ENCODE assay signal across 27 cellular contexts in genomic region chr16:27417047-27417671, GRCh38. TPM values are rescaled to one million over a fixed set of nuclear protein-coding genes. Genes with fewer than 3 reads are reported as not detected.
DNase-seq lines count a peak whose midpoint lies in the region; ATAC-seq, FAIRE-seq and TF ChIP-seq lines count a peak whose summit lies in the region.
"Had no signal": no experiment of that assay in that cellular context is flagged by ENCODE, and none has a peak within 500 bp of the region (broad histone marks: within the 10 kb centered on the region; RNA-seq: fewer than 3 reads in every experiment).

No MANE protein-coding gene starts in this region.

- intact Hi-C loops in HepG2 (cut with micrococcal nuclease; ENCODE audit: unreplicated experiment), result no loop called here
- intact Hi-C loops in right lobe of liver (cut with DNase I), result no loop called here

- no peak overlapping the region for H3K4me3 Mint-ChIP-seq in effector memory CD8-positive, alpha-beta T cell
- peak overlapping the region; percentile 38 to 62 for H3K4me3 Mint-ChIP-seq in stimulated activated naive CD8-positive, alpha-beta T cell treated with anti-CD3 and anti-CD28 coated beads, Interleukin-15, amount 100 ng/mL, for 72 hours
- H3K4me3 Mint-ChIP-seq: activated B cell treated with CpG ODN at 0.5 μM for 24 hours, GM23338 had no signal

- CTCF ChIA-PET in HepG2 (lab: Yijun Ruan, JAX; ENCODE audit: low intra/inter-chr PET ratio, low total read pairs) (no interaction called here), HEK293T (lab: Yijun Ruan, JAX) (no interaction called here)

- TF ChIP-seq RAD21 in HepG2 (CRISPR knock-in tag; IDR thresholded peaks at IDR 0.05), result no peak

- FAIRE-seq in HepG2 (lab: Jason Lieb, UNC), result no peak
- FAIRE-seq: colon, HTR-8/SVneo, keratinocyte had no signal

- 31% methylated on average over 4 of the region's 4 CpGs for WGBS in HepG2 (ENCODE audit: low lambda C conversion rate)
- WGBS in right lobe of liver (ENCODE audit: insufficient coverage, low coverage, low lambda C conversion rate, missing lambda C conversion rate), result 56% methylated on average over 3 of the region's 4 CpGs

- no peak overlapping the region for H3K4me2 ChIP-seq in HepG2 (ENCODE audit: low read depth, low read length)
- H3K4me2 ChIP-seq: GM23338, SK-N-SH had no signal

- no peaks in the 10 kb centered on the region for H4K20me1 ChIP-seq in HepG2 (ENCODE audit: insufficient read depth, low read length)

- peaks cover 14% of the 10 kb centered on the region for H3K9me3 ChIP-seq in HepG2 (ENCODE audit: low read length)
- peaks cover 0 to 7% (median 0%) of the 10 kb centered on the region in 4 donors for H3K9me3 ChIP-seq in right lobe of liver

- H3K36me3 ChIP-seq in HepG2 (replicated peaks in 1 of 2; ENCODE audit: control insufficient read depth in 1 of 2, insufficient read depth in 2 of 2, low read length in 2 of 2) (no peaks in the 10 kb centered on the region), right lobe of liver (no peaks in the 10 kb centered on the region)
- H3K36me3 ChIP-seq: esophagus muscularis mucosa, stomach had no signal

- H3K9me3 Mint-ChIP-seq in effector memory CD8-positive, alpha-beta T cell, result no peaks in the 10 kb centered on the region
- H3K9me3 Mint-ChIP-seq in stimulated activated naive CD8-positive, alpha-beta T cell treated with anti-CD3 and anti-CD28 coated beads, Interleukin-15, amount 100 ng/mL, for 72 hours, result peaks cover 39% of the 10 kb centered on the region in 2 donors

- TF ChIP-seq POLR2A in HepG2 (IDR thresholded peaks at IDR 0.05; ENCODE audit: insufficient read depth in 1 of 2, low read depth in 2 of 2, low read length in 2 of 2) (no peak), right lobe of liver (IDR thresholded peaks at IDR 0.05) (no peak)

- in situ Hi-C loops in HepG2 (cut with HindIII; ENCODE audit: extremely low pct_ligation_motif_present, low pct_unique_long_range_greater_than_20kb), result no loop called here

- H3K79me2 ChIP-seq in HepG2 (ENCODE audit: insufficient read depth, low read length), result no peaks in the 10 kb centered on the region

- POLR2A ChIA-PET in HepG2 (lab: Yijun Ruan, JAX), result interaction anchor here (1.2 kb wide), 1 partner anchor 9 kb away, joined by 3 read pairs; no protein-coding TSS in a partner anchor
- POLR2A ChIA-PET in HEK293T (lab: Yijun Ruan, JAX), result no interaction called here

- BruUV-seq in HepG2 (replicated peaks; lab: Mats Ljungman, UMichigan), result no TSS peak

- peaks cover 34 to 55% of the 10 kb centered on the region in 2 donors for H3K4me1 Mint-ChIP-seq in effector memory CD8-positive, alpha-beta T cell (ENCODE audit: low read depth in 2 of 2)
- peaks cover 73% of the 10 kb centered on the region for H3K4me1 Mint-ChIP-seq in stimulated activated naive CD8-positive, alpha-beta T cell treated with anti-CD3 and anti-CD28 coated beads, Interleukin-15, amount 100 ng/mL, for 72 hours
- H3K4me1 Mint-ChIP-seq: GM23338 had no signal

- H3K27me3 ChIP-seq in HepG2 (ENCODE audit: control insufficient read depth in 1 of 2, insufficient read depth in 2 of 2, low read length in 2 of 2) (no peaks in the 10 kb centered on the region), right lobe of liver (no peaks in the 10 kb centered on the region)
- H3K27me3 ChIP-seq: esophagus muscularis mucosa, stomach had no signal

- peak overlapping the region in 1 of 2 donors; percentile 54 for H3K27ac Mint-ChIP-seq in effector memory CD8-positive, alpha-beta T cell
- H3K27ac Mint-ChIP-seq in stimulated activated naive CD8-positive, alpha-beta T cell treated with anti-CD3 and anti-CD28 coated beads, Interleukin-15, amount 100 ng/mL, for 72 hours, result peak overlapping the region; percentile 82 to 93
- H3K27ac Mint-ChIP-seq: activated B cell treated with CpG ODN at 0.5 μM for 24 hours, GM23338 had no signal

- H3K9ac ChIP-seq in HepG2 (ENCODE audit: insufficient read depth, low read depth, low read length), result no peak overlapping the region
- H3K9ac ChIP-seq: SK-N-SH had no signal

- peaks cover 40% of the 10 kb centered on the region for H3K36me3 Mint-ChIP-seq in effector memory CD8-positive, alpha-beta T cell (ENCODE audit: insufficient read depth)

- no peak overlapping the region for H3K27ac ChIP-seq in HepG2 (ENCODE audit: extremely low read length, insufficient read depth, low read length)
- no peak overlapping the region for H3K27ac ChIP-seq in right lobe of liver
- H3K27ac ChIP-seq: 22Rv1, esophagus muscularis mucosa, psoas muscle, skin epidermis, stomach had no signal

- peak; percentile 36 for DNase-seq in NK-92 treated with Interleukin-12 subunit alpha and Interleukin-12 subunit beta, amount 100 ng/mL, for 24 hours (lab: John Stamatoyannopoulos, UW)
- no peak for DNase-seq in NK-92 (lab: John Stamatoyannopoulos, UW; ENCODE audit: unreplicated experiment)
- DNase-seq in HepG2 (ENCODE audit: low spot score), result no peak
- DNase-seq in right lobe of liver, result no peak
- no peak for DNase-seq in effector memory CD8-positive, alpha-beta T cell
- DNase-seq in stimulated activated naive CD8-positive, alpha-beta T cell treated with anti-CD3 and anti-CD28 coated beads, Interleukin-15, amount 100 ng/mL, for 72 hours, result peak in 1 of 2 donors; percentile 61
- no peak for DNase-seq in RKO (ENCODE audit: low spot score)
- DNase-seq in HEK293T (ENCODE audit: extremely low spot score), result no peak
- DNase-seq: activated B cell treated with CpG ODN at 0.5 μM for 24 hours; COR-L47; mucosa of descending colon; MV-4-11; NCI-H2171; NCI-H526; psoas muscle; SK-N-SH; stimulated activated CD4-positive, alpha-beta T cell treated with anti-CD3 and anti-CD28 coated beads, Interleukin-2, amount 100 ng/mL, for 48 hours; stomach; T-helper 9 cell; trophoblast cell had no signal

- no peak for TF ChIP-seq EP300 in HepG2 (IDR thresholded peaks at IDR 0.05; ENCODE audit: low read depth in 2 of 2, low read length in 2 of 2)
- TF ChIP-seq EP300 in HepG2 (CRISPR knock-in tag; IDR thresholded peaks at IDR 0.05; ENCODE audit: borderline replicate concordance), result no peak

- H3K4me1 ChIP-seq in HepG2 (ENCODE audit: insufficient read depth, low read length) (no peaks in the 10 kb centered on the region), right lobe of liver (no peaks in the 10 kb centered on the region)
- H3K4me1 ChIP-seq: esophagus muscularis mucosa, psoas muscle, stomach had no signal

- H3K4me3 ChIP-seq in HepG2 (replicated peaks in 1 of 3; ENCODE audit: insufficient read depth in 1 of 3, low read depth in 2 of 3, low read length in 3 of 3) (no peak overlapping the region), right lobe of liver (no peak overlapping the region)
- H3K4me3 ChIP-seq: esophagus muscularis mucosa, GM23338, mucosa of descending colon, psoas muscle, skin epidermis, stomach had no signal

- ATAC-seq in HepG2 (no peak), right lobe of liver (no peak)
- peak; percentile 24 for ATAC-seq in effector memory CD8-positive, alpha-beta T cell (replicated peaks)
- ATAC-seq in stimulated activated naive CD8-positive, alpha-beta T cell treated with anti-CD3 and anti-CD28 coated beads, Interleukin-15, amount 100 ng/mL, for 72 hours, result peak; percentile 95
- ATAC-seq: GM23338, mucosa of descending colon, psoas muscle had no signal

- TF ChIP-seq CTCF in HepG2 (CRISPR knock-in tag; IDR thresholded peaks at IDR 0.05), result no peak
- TF ChIP-seq CTCF in right lobe of liver (IDR thresholded peaks at IDR 0.05), result no peak

- no peaks in the 10 kb centered on the region for H3K27me3 Mint-ChIP-seq in effector memory CD8-positive, alpha-beta T cell
- H3K27me3 Mint-ChIP-seq in stimulated activated naive CD8-positive, alpha-beta T cell treated with anti-CD3 and anti-CD28 coated beads, Interleukin-15, amount 100 ng/mL, for 72 hours, result no peaks in the 10 kb centered on the region
- H3K27me3 Mint-ChIP-seq: activated B cell treated with CpG ODN at 0.5 μM for 24 hours had no signal

- H2AFZ ChIP-seq in HepG2 (ENCODE audit: low read length), result no peak overlapping the region
- H2AFZ ChIP-seq: GM23338 had no signal

TF ChIP-seq in HepG2, 621 proteins besides CTCF, POLR2A, EP300 and RAD21 (continues in another document):
- no peak for TF ChIP-seq NFE2L1 (CRISPR knock-in tag; IDR thresholded peaks at IDR 0.05; ENCODE audit: borderline replicate concordance)

TF ChIP-seq in HEK293T, 16 proteins besides CTCF, POLR2A, EP300 and RAD21 (continues in another document):
- TF ChIP-seq NFRKB (IDR thresholded peaks at IDR 0.05) (no peak), FOXA1 (IDR thresholded peaks at IDR 0.05) (no peak), LEF1 (IDR thresholded peaks at IDR 0.05; ENCODE audit: borderline replicate concordance) (no peak), TARDBP (IDR thresholded peaks at IDR 0.05) (no peak), SUZ12 (IDR thresholded peaks at IDR 0.05) (no peak), FOXM1 (IDR thresholded peaks at IDR 0.05; ENCODE audit: borderline replicate concordance) (no peak)

RNA-seq across cellular contexts. Expression of gene IL21R, which starts 15.2 kb away (rescaled TPM):
- 0.17 and 0.64 TPM in 2 replicates for total RNA-seq in HepG2 (2016; rRNA removed; fragmentation: Illumina TruSeq; extraction: Trizol)
- total RNA-seq in HepG2 (2016; cell fraction: cytosol; rRNA removed; fragmentation: Illumina TruSeq; extraction: Trizol; ENCODE audit: low read depth), result not detected in 2 replicates
- 0.22 and 0.43 TPM in 2 replicates for total RNA-seq in HepG2 (2016; cell fraction: insoluble cytoplasmic fraction; rRNA removed; fragmentation: Illumina TruSeq; extraction: Trizol)
- 0.22 and 0.45 TPM in 2 replicates for total RNA-seq in HepG2 (2016; cell fraction: membrane; rRNA removed; fragmentation: Illumina TruSeq; extraction: Trizol)
- 0.28 and 0.40 TPM in 2 replicates for total RNA-seq in HepG2 (2016; cell fraction: nucleus; rRNA removed; fragmentation: Illumina TruSeq; extraction: Trizol)
- polyA plus RNA-seq in HepG2 (2011; rRNA removed), result 0.49 and 1.6 TPM in 2 replicates
- 0.62 and 1.4 TPM in 2 replicates for polyA plus RNA-seq in HepG2 (2011; cell fraction: cytosol; rRNA removed)
- 0.34 and 1.6 TPM in 2 replicates for polyA plus RNA-seq in HepG2 (2011; cell fraction: nucleus; rRNA removed)
- polyA plus RNA-seq in HepG2 (2012), result 1.1 and 2.8 TPM in 2 replicates
- 0.07 and 0.09 TPM in 2 replicates for polyA plus RNA-seq in HepG2 (2016; cell fraction: cytosol; fragmentation: Illumina TruSeq; extraction: Trizol; ENCODE audit: low read depth)
- 0.14 and 0.21 TPM in 2 replicates for polyA plus RNA-seq in HepG2 (2016; cell fraction: insoluble cytoplasmic fraction; fragmentation: Illumina TruSeq; extraction: Trizol; ENCODE audit: low read depth)
- 0.06 and 0.12 TPM in 2 replicates for polyA plus RNA-seq in HepG2 (2016; cell fraction: membrane; fragmentation: Illumina TruSeq; extraction: Trizol; ENCODE audit: low read depth)
- polyA plus RNA-seq in HepG2 (2016; cell fraction: nucleus; fragmentation: Illumina TruSeq; extraction: Trizol; ENCODE audit: insufficient read depth, low read depth), result 0.35 and 0.56 TPM in 2 replicates
- polyA minus RNA-seq in HepG2 (2011; rRNA and poly(A)+ RNA removed; ENCODE audit: low replicate concordance), result 0.56 and 3.1 TPM in 2 replicates
- 0.88 and 1.1 TPM in 2 replicates for polyA minus RNA-seq in HepG2 (2011; cell fraction: cytosol; rRNA and poly(A)+ RNA removed)
- 0.26 and 0.87 TPM in 2 replicates for polyA minus RNA-seq in HepG2 (2011; cell fraction: nucleus; rRNA and poly(A)+ RNA removed)
- total RNA-seq in right lobe of liver, result 1 to 10 TPM in 1 of 6 experiments, under 1 TPM in 5; 0.09 to 1.3 (median 0.31) TPM

Comparison
In these comparisons a context has a peak if more than half of its experiments do, and no peak if none do; other contexts are left out.
1. ATAC-seq: peak in effector memory CD8-positive, alpha-beta T cell (single experiment) and stimulated activated naive CD8-positive, alpha-beta T cell treated with anti-CD3 and anti-CD28 coated beads, Interleukin-15, amount 100 ng/mL, for 72 hours (single experiment); none in HepG2 (single experiment) and right lobe of liver (0 of 4).
2. H3K4me3 Mint-ChIP-seq: peak in stimulated activated naive CD8-positive, alpha-beta T cell treated with anti-CD3 and anti-CD28 coated beads, Interleukin-15, amount 100 ng/mL, for 72 hours (2 of 2); none in effector memory CD8-positive, alpha-beta T cell (0 of 2).